Comparison of ENCODE assay signal across 21 cellular contexts in genomic region chr2:52632543-52632942, GRCh38.
"Had no signal": no experiment of that assay in that cellular context is flagged by ENCODE, and none has a peak within 500 bp of the region (broad histone marks: within the 10 kb centered on the region; RNA-seq: fewer than 3 reads in every experiment).

No MANE protein-coding gene starts in this region.

- H3K27me3 ChIP-seq: esophagus muscularis mucosa, gastrocnemius medialis, heart right ventricle, right lobe of liver, testis, tibial nerve had no signal

- H3K4me1 Mint-ChIP-seq: mesothelial cell of epicardium; nephron; stimulated activated memory B cell treated with anti-CD40 and anti-IgM and Interleukin-4, amounts not matched to agents 10 μg/mL and 1 μg/mL and 100 μg/mL, for 72 hours had no signal

- H3K4me1 ChIP-seq: esophagus muscularis mucosa, gastrocnemius medialis, heart right ventricle, parathyroid adenoma, psoas muscle, right lobe of liver, testis, tibial nerve had no signal

- H3K36me3 Mint-ChIP-seq: mesothelial cell of epicardium; stimulated activated memory B cell treated with anti-CD40 and anti-IgM and Interleukin-4, amounts not matched to agents 10 μg/mL and 1 μg/mL and 100 μg/mL, for 72 hours had no signal

- H3K9ac ChIP-seq: parathyroid adenoma had no signal

- H3K4me3 ChIP-seq: coronary artery, dorsolateral prefrontal cortex, esophagus muscularis mucosa, gastrocnemius medialis, heart right ventricle, psoas muscle, right lobe of liver, testis, tibial nerve had no signal

- DNase-seq: central memory CD4-positive, alpha-beta T cell; dorsolateral prefrontal cortex; effector CD8-positive, alpha-beta T cell; gastrocnemius medialis; heart right ventricle; islet precursor cell; mammary epithelial cell; psoas muscle; retina; right lobe of liver; stimulated activated CD4-positive, alpha-beta T cell treated with anti-CD3 and anti-CD28 coated beads, Interleukin-4, amount 100 ng/mL, for 24 hours; testis had no signal

- H3K36me3 ChIP-seq: esophagus muscularis mucosa, gastrocnemius medialis, heart right ventricle, right lobe of liver, tibial nerve had no signal

- H3K9me3 ChIP-seq: esophagus muscularis mucosa, gastrocnemius medialis, psoas muscle, right lobe of liver, testis had no signal

- H3K79me2 ChIP-seq: parathyroid adenoma had no signal

- ATAC-seq: gastrocnemius medialis; heart right ventricle; left lobe of liver; psoas muscle; right lobe of liver; stimulated activated memory B cell treated with anti-CD40 and anti-IgM and Interleukin-4, amounts not matched to agents 10 μg/mL and 1 μg/mL and 100 μg/mL, for 72 hours had no signal

- H3K4me3 Mint-ChIP-seq: mesothelial cell of epicardium; nephron; stimulated activated memory B cell treated with anti-CD40 and anti-IgM and Interleukin-4, amounts not matched to agents 10 μg/mL and 1 μg/mL and 100 μg/mL, for 72 hours; stimulated activated naive CD8-positive, alpha-beta T cell treated with anti-CD3 and anti-CD28 coated beads, Interleukin-15, Interleukin-2, amounts not matched to agents 100 ng/mL and 50 ng/mL, for 24 hours had no signal

- H3K27ac ChIP-seq: coronary artery, dorsolateral prefrontal cortex, esophagus muscularis mucosa, gastrocnemius medialis, heart right ventricle, parathyroid adenoma, psoas muscle, right lobe of liver, testis, tibial nerve had no signal

- H3K27me3 Mint-ChIP-seq: stimulated activated memory B cell treated with anti-CD40 and anti-IgM and Interleukin-4, amounts not matched to agents 10 μg/mL and 1 μg/mL and 100 μg/mL, for 72 hours; stimulated activated naive CD8-positive, alpha-beta T cell treated with anti-CD3 and anti-CD28 coated beads, Interleukin-15, Interleukin-2, amounts not matched to agents 100 ng/mL and 50 ng/mL, for 24 hours had no signal

- H3K27ac Mint-ChIP-seq: mesothelial cell of epicardium; nephron; stimulated activated memory B cell treated with anti-CD40 and anti-IgM and Interleukin-4, amounts not matched to agents 10 μg/mL and 1 μg/mL and 100 μg/mL, for 72 hours; stimulated activated naive CD8-positive, alpha-beta T cell treated with anti-CD3 and anti-CD28 coated beads, Interleukin-15, Interleukin-2, amounts not matched to agents 100 ng/mL and 50 ng/mL, for 24 hours had no signal
